ENCODE assay signal across 6 cellular contexts in genomic region chr1:145471365-145471764, GRCh38. TPM values are rescaled to one million over a fixed set of nuclear protein-coding genes. Genes with fewer than 3 reads are reported as not detected.
DNase-seq lines count a peak whose midpoint lies in the region; ATAC-seq, FAIRE-seq and TF ChIP-seq lines count a peak whose summit lies in the region.
"Not testable (repeated sequence)": the region's sequence is repeated elsewhere in the genome, so short reads cannot be mapped to it uniquely, and the experiment has no call there.
"Had no signal": no experiment of that assay in that cellular context is flagged by ENCODE, and none has a peak within 500 bp of the region (broad histone marks: within the 10 kb centered on the region; RNA-seq: fewer than 3 reads in every experiment).

No MANE protein-coding gene starts in this region.

- H3F3A ChIP-seq in PC-3 (ENCODE audit: low read length, unreplicated experiment), result not testable (repeated sequence)

- H3K79me2 ChIP-seq in PC-3 (ENCODE audit: low read length), result not testable (repeated sequence)

- not testable (repeated sequence) for H3K9ac ChIP-seq in PC-3 (ENCODE audit: low read length)

- not testable (repeated sequence) for H3K9me2 ChIP-seq in PC-3 (replicated peaks; ENCODE audit: low read length)

- H3K4me2 ChIP-seq in PC-3 (ENCODE audit: low read length), result not testable (repeated sequence)

- not testable (repeated sequence) for BruUV-seq in PC-3 (replicated peaks; lab: Mats Ljungman, UMichigan)

- not testable (repeated sequence) for H3K27ac ChIP-seq in PC-3 (ENCODE audit: low read length); RWPE2 (ENCODE audit: poor library complexity, severe bottlenecking); foreskin keratinocyte

- H3K36me3 ChIP-seq in PC-3 (ENCODE audit: low read depth, low read length); RWPE2 (ENCODE audit: low read depth); bronchial epithelial cell (ENCODE audit: control insufficient read depth, insufficient read depth, low read length): not testable (repeated sequence)

- H3K27me3 ChIP-seq in PC-3 (ENCODE audit: low read length); RWPE2 (ENCODE audit: insufficient read depth, poor library complexity, severe bottlenecking); bronchial epithelial cell (ENCODE audit: control insufficient read depth, insufficient read depth, low read length); foreskin keratinocyte: not testable (repeated sequence)

- H4K20me1 ChIP-seq in PC-3 (ENCODE audit: low read length), result not testable (repeated sequence)

- not testable (repeated sequence) for H3K9me3 ChIP-seq in PC-3 (ENCODE audit: low read length); RWPE2 (ENCODE audit: severe bottlenecking)

- TF ChIP-seq CTCF in PC-3 (conservative IDR thresholded peaks at IDR 0.05; ENCODE audit: low read depth, low read length); RWPE2 (IDR thresholded peaks at IDR 0.05; ENCODE audit: poor library complexity, severe bottlenecking); bronchial epithelial cell (IDR thresholded peaks at IDR 0.05; ENCODE audit: insufficient read depth, low read length, severe bottlenecking); epithelial cell of esophagus (IDR thresholded peaks at IDR 0.05; ENCODE audit: insufficient read depth, low read depth, low read length, missing control alignments); foreskin keratinocyte (conservative IDR thresholded peaks at IDR 0.05): not testable (repeated sequence)

- not testable (repeated sequence) for H3K4me1 ChIP-seq in PC-3 (ENCODE audit: insufficient read depth, low read length); RWPE2 (ENCODE audit: insufficient read depth, poor library complexity, severe bottlenecking); foreskin keratinocyte

- POLR2A ChIA-PET in PC-3 (lab: Charles Lee; ENCODE audit: unreplicated experiment), result not testable (repeated sequence)

- H3K4me3 ChIP-seq in PC-3 (ENCODE audit: low read length); RWPE2 (ENCODE audit: severe bottlenecking); bronchial epithelial cell (ENCODE audit: low read depth, low read length); epithelial cell of esophagus (ENCODE audit: low read length): not testable (repeated sequence)

- DNase-seq in PC-3 (peak; percentile 63), bronchial epithelial cell (ENCODE audit: low read depth) (peak; percentile 53), epithelial cell of esophagus (ENCODE audit: low read depth) (peak; percentile 76), foreskin keratinocyte (peak in 1 of 2 donors; percentile 8)
- DNase-seq in RWPE2 (ENCODE audit: low spot score), result not testable (repeated sequence)

- not testable (repeated sequence) for H2AFZ ChIP-seq in PC-3 (ENCODE audit: low read length)

- ATAC-seq in PC-3 (peak; percentile 37; the same call in 1 of the 2 replicates), RWPE2 (ENCODE audit: low read depth) (peak; percentile 55), foreskin keratinocyte (peak; percentile 62)

- CTCF ChIA-PET in PC-3 (lab: Charles Lee), result not testable (repeated sequence)

- intact Hi-C loops in PC-3 (cut with micrococcal nuclease), result not testable (repeated sequence)

- FAIRE-seq in bronchial epithelial cell (lab: Jason Lieb, UNC), result not testable (repeated sequence)

RNA-seq across cellular contexts. Expression of gene NBPF20, which starts 46.0 kb away (rescaled TPM):
- total RNA-seq in PC-3 (2014; rRNA removed) (4.5 and 5.2 TPM in 2 replicates), bronchial epithelial cell (2.1 and 3.2 TPM in 2 replicates), foreskin keratinocyte (3.7 and 5.0 TPM in 2 replicates)
- polyA plus RNA-seq in foreskin keratinocyte, result 1.4 and 2.0 TPM in 2 replicates
- polyA plus RNA-seq: CD14-positive monocyte had no signal
